8 cellular contexts compared by ENCODE assay signal in the genomic region with DNA sequence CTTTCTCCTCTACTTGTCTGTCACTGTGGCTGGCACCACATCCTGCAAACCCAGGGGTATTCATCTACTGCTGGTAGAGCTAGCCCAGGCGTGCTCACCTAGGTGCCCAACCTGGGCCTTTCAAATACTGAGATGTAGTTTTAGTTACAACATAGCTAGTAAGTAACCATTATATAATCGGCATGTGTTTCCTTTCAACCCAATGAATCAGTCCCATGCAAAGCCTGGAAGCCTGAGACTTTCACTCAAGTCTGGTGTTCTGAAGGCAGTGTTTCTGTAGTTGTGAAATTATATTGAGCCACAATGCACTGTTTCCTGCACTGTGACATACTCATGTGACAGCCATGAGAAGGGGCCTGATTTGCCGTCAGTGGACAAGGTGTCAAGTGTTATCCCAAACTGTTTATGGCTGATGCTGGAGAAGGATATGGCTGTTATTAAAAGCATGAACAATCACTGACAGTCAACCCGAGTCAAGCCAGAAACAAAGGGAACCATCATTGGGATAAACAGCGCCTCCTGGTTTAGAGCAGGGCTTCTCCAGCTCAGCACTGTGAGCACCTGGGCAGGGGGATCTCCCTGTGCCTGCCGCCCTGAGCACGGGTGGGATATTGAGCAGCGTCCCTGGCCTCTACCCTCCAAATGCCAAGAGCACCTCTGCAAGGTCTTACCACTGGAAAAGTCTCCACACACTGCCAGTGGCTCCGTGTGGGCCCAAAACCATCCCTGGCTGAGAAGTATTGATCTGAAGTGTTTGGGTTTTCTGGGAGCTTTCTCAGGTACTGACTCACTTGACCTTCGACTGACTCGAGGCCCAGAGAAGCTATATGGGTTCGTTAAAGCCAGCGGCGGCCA. TPM values are rescaled to one million over a fixed set of nuclear protein-coding genes. Genes with fewer than 3 reads are reported as not detected.
DNase-seq lines count a peak whose midpoint lies in the region; ATAC-seq and TF ChIP-seq lines count a peak whose summit lies in the region.

No MANE protein-coding gene starts in this region.

- TF ChIP-seq CTCF in GM10248 (IDR thresholded peaks at IDR 0.05; ENCODE audit: control extremely low read depth, extremely low read depth, low read depth, missing control alignments) = peak; percentile 34
- peak; percentile 69 for TF ChIP-seq CTCF in RWPE2 (IDR thresholded peaks at IDR 0.05; ENCODE audit: poor library complexity, severe bottlenecking)

- peak overlapping the region; percentile 96 for H3K4me3 ChIP-seq in RWPE2 (ENCODE audit: severe bottlenecking)
- H3K4me3 ChIP-seq in effector memory CD4-positive, alpha-beta T cell (ENCODE audit: insufficient read depth, low read depth, low read length, poor library complexity, severe bottlenecking) = peak overlapping the region; percentile 52

- peaks cover 14% of the 10 kb centered on the region for H3K4me1 ChIP-seq in RWPE2 (ENCODE audit: insufficient read depth, poor library complexity, severe bottlenecking)
- peaks cover 19% of the 10 kb centered on the region for H3K4me1 ChIP-seq in effector memory CD4-positive, alpha-beta T cell (ENCODE audit: control insufficient read depth, insufficient read depth, low read length, poor library complexity, severe bottlenecking)

- in situ Hi-C loops in ACHN (cut with HindIII; ENCODE audit: low pct_ligation_motif_present, low pct_unique_long_range_greater_than_20kb, low sequenced_read_pairs) = no loop called here

- H3K27me3 ChIP-seq in RWPE2 (ENCODE audit: insufficient read depth, poor library complexity, severe bottlenecking) = no peaks in the 10 kb centered on the region
- no peaks in the 10 kb centered on the region for H3K27me3 ChIP-seq in effector memory CD4-positive, alpha-beta T cell (replicated peaks; ENCODE audit: control insufficient read depth, insufficient read depth, low read length, poor library complexity, severe bottlenecking)

- POLR2A ChIA-PET in GM10248 (lab: Yijun Ruan, JAX) = interaction anchor here (0.7 to 1.8 kb wide), 3 partner anchors 20 to 171 kb away, joined by 3 to 6 read pairs (median 3); a partner anchor contains a TSS
- POLR2A ChIA-PET in naive thymus-derived CD8-positive, alpha-beta T cell (lab: Charles Lee) = interaction anchor here (0.6 to 5.4 kb wide), 8 partner anchors 8 to 245 kb away, joined by 3 to 58 read pairs (median 6); a partner anchor contains a TSS

- peaks cover 27 to 61% (median 53%) of the 10 kb centered on the region in 4 donors for H3K4me1 Mint-ChIP-seq in naive thymus-derived CD8-positive, alpha-beta T cell

- no peaks in the 10 kb centered on the region for H3K27me3 Mint-ChIP-seq in naive thymus-derived CD8-positive, alpha-beta T cell

- peaks cover 9 to 43% (median 16%) of the 10 kb centered on the region in 3 donors for H3K36me3 Mint-ChIP-seq in naive thymus-derived CD8-positive, alpha-beta T cell

- no peaks in the 10 kb centered on the region for H3K9me3 ChIP-seq in RWPE2 (ENCODE audit: severe bottlenecking)
- no peaks in the 10 kb centered on the region for H3K9me3 ChIP-seq in effector memory CD4-positive, alpha-beta T cell (ENCODE audit: control insufficient read depth, low read length)

- no peaks in the 10 kb centered on the region for H3K9me3 Mint-ChIP-seq in naive thymus-derived CD8-positive, alpha-beta T cell

- DNase-seq in ACHN (peak; percentile 19), GM10248 (ENCODE audit: extremely low spot score) (no peak), RWPE2 (ENCODE audit: low spot score) (no peak), NCI-H524 treated with DMSO at 0.1 percent for 48 hours (lab: John Stamatoyannopoulos, UW) (no peak)
- peak in 1 of 3 donors; percentile 9 for DNase-seq in effector memory CD4-positive, alpha-beta T cell
- peak in 6 of 10 donors; percentile 40 to 70 (median 56) for DNase-seq in naive thymus-derived CD8-positive, alpha-beta T cell

- H3K27ac ChIP-seq in RWPE2 (ENCODE audit: poor library complexity, severe bottlenecking) = peak overlapping the region; percentile 76
- H3K27ac ChIP-seq in effector memory CD4-positive, alpha-beta T cell (ENCODE audit: insufficient read depth, low read length, poor library complexity, severe bottlenecking) = peak overlapping the region; percentile 72

- ATAC-seq in RWPE2 (ENCODE audit: low read depth) (peak; percentile 18), HG03442 (IDR thresholded peaks at IDR 0.05; ENCODE audit: unreplicated experiment) (no peak), HG03135 (IDR thresholded peaks at IDR 0.05; ENCODE audit: unreplicated experiment) (no peak)
- peak in 1 of 2 donors; percentile 46 for ATAC-seq in naive thymus-derived CD8-positive, alpha-beta T cell

- peaks cover 64% of the 10 kb centered on the region for H3K36me3 ChIP-seq in RWPE2 (ENCODE audit: low read depth)
- H3K36me3 ChIP-seq in effector memory CD4-positive, alpha-beta T cell (ENCODE audit: control insufficient read depth, insufficient read depth, low read length) = peaks cover 37% of the 10 kb centered on the region

- peak overlapping the region; percentile 85 to 97 (median 94) for H3K27ac Mint-ChIP-seq in naive thymus-derived CD8-positive, alpha-beta T cell

- peak overlapping the region; percentile 81 to 93 (median 89) for H3K4me3 Mint-ChIP-seq in naive thymus-derived CD8-positive, alpha-beta T cell

- CTCF ChIA-PET in GM10248 (lab: Yijun Ruan, JAX) = interaction anchor here (1.0 to 2.2 kb wide), 9 partner anchors 8 to 131 kb away, joined by 3 to 16 read pairs (median 6); a partner anchor contains a TSS

RNA-seq across cellular contexts. Expression of a gene that starts 1.6 kb away (rescaled TPM):
- 100 to 1,000 TPM; 178 to 185 TPM for total RNA-seq in naive thymus-derived CD8-positive, alpha-beta T cell
- 100 to 1,000 TPM; 362 to 473 (median 419) TPM for polyA plus RNA-seq in naive thymus-derived CD8-positive, alpha-beta T cell

RNA-seq across cellular contexts. Expression of a gene that starts 1.9 kb away (rescaled TPM):
- total RNA-seq in naive thymus-derived CD8-positive, alpha-beta T cell = 10 to 100 TPM; 23.0 to 23.6 TPM
- polyA plus RNA-seq in naive thymus-derived CD8-positive, alpha-beta T cell = under 1 TPM; 0.39 to 0.58 (median 0.50) TPM

RNA-seq across cellular contexts. Expression of a gene that starts 19.3 kb away (rescaled TPM):
- 10 to 100 TPM; 53.5 to 55.8 TPM for total RNA-seq in naive thymus-derived CD8-positive, alpha-beta T cell
- 1 to 10 TPM; 1.5 to 2.4 (median 2.4) TPM for polyA plus RNA-seq in naive thymus-derived CD8-positive, alpha-beta T cell

RNA-seq across cellular contexts. Expression of a gene that starts 41.2 kb away (rescaled TPM):
- total RNA-seq in naive thymus-derived CD8-positive, alpha-beta T cell = 10 to 100 TPM; 44.2 to 45.1 TPM
- polyA plus RNA-seq in naive thymus-derived CD8-positive, alpha-beta T cell = 10 to 100 TPM; 21.8 to 28.5 (median 21.9) TPM

Comparison
In these comparisons a context has a peak if more than half of its experiments do, and no peak if none do; other contexts are left out.
1. DNase-seq: peak in ACHN (single experiment) and naive thymus-derived CD8-positive, alpha-beta T cell (6 of 10); none in GM10248 (single experiment), RWPE2 (single experiment) and NCI-H524 treated with DMSO at 0.1 percent for 48 hours (single experiment).